In the genomic region with DNA sequence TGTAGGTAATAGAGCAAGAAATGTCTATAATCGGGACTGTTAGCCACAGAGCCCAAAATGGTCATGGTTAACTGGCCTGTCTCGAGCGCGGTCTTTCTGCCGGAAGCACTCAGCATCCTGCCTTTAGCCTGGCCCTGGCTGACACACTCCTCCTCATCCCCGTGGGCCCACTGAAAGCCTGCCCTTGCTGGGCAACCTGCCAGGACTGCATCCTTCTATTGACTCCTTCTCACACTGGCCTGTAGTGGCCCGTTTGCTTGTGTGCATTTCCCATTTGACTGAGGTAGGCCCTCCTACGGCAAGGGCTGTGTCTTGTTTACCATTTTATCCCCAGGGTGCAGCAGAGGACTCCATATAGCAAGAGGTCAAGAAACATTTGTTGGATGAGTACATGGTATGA, we compare ENCODE assay signal across 17 cellular contexts.
DNase-seq lines count a peak whose midpoint lies in the region; ATAC-seq and TF ChIP-seq lines count a peak whose summit lies in the region.
"Had no signal": no experiment of that assay in that cellular context is flagged by ENCODE, and none has a peak within 500 bp of the region (broad histone marks: within the 10 kb centered on the region; RNA-seq: fewer than 3 reads in every experiment).

No MANE protein-coding gene starts in this region.

- H3K4me1 ChIP-seq in foreskin keratinocyte, result no peaks in the 10 kb centered on the region
- H3K4me1 ChIP-seq: ascending aorta, tibial nerve had no signal

- no peak overlapping the region for H3K27ac ChIP-seq in coronary artery
- H3K27ac ChIP-seq in foreskin keratinocyte, result no peak overlapping the region
- H3K27ac ChIP-seq: ascending aorta, dorsolateral prefrontal cortex, skin epidermis, tibial nerve had no signal

- intact Hi-C loops in left cardiac atrium (cut with DNase I), result no loop called here

- ATAC-seq in left cardiac atrium (no peak), HG03460 (IDR thresholded peaks at IDR 0.05; ENCODE audit: unreplicated experiment) (no peak), foreskin keratinocyte (no peak)
- ATAC-seq: esophagus mucosa, GM23338 had no signal

- H3K27me3 ChIP-seq in foreskin keratinocyte, result no peaks in the 10 kb centered on the region
- H3K27me3 ChIP-seq: ascending aorta, dorsolateral prefrontal cortex, tibial nerve had no signal

- H3K4me3 ChIP-seq in coronary artery, result no peak overlapping the region
- H3K4me3 ChIP-seq: ascending aorta, dorsolateral prefrontal cortex, GM23338, skin epidermis, tibial nerve had no signal

- in situ Hi-C loops in SK-MEL-5 (cut with HindIII; ENCODE audit: low pct_unique_long_range_greater_than_20kb, low sequenced_read_pairs), result no loop called here

- TF ChIP-seq CTCF in coronary artery (IDR thresholded peaks at IDR 0.05) (no peak), foreskin keratinocyte (conservative IDR thresholded peaks at IDR 0.05) (no peak)

- peak; percentile 28 for DNase-seq in DMS53 treated with DMSO at 0.1 percent for 48 hours (lab: John Stamatoyannopoulos, UW; ENCODE audit: unreplicated experiment)
- peak; percentile 31 for DNase-seq in NCI-H1105 treated with DMSO at 0.1 percent for 48 hours (lab: John Stamatoyannopoulos, UW)
- DNase-seq in SK-MEL-5 (ENCODE audit: low read depth, low spot score), result peak; percentile 23
- peak; percentile 40 for DNase-seq in left cardiac atrium
- no peak for DNase-seq in mesenteric fat pad (ENCODE audit: low spot score)
- no peak for DNase-seq in coronary artery (ENCODE audit: low spot score)
- DNase-seq in foreskin keratinocyte, result no peak
- DNase-seq: activated CD4-positive, CD25-positive, alpha-beta regulatory T cell; activated naive CD4-positive, alpha-beta T cell; NCI-H2171 treated with DMSO at 0.1 percent for 48 hours had no signal

Comparison
In these comparisons a context has a peak if more than half of its experiments do, and no peak if none do; other contexts are left out.
1. DNase-seq: peak in DMS53 treated with DMSO at 0.1 percent for 48 hours (single experiment), NCI-H1105 treated with DMSO at 0.1 percent for 48 hours (single experiment), SK-MEL-5 (single experiment) and left cardiac atrium (single experiment); none in mesenteric fat pad (single experiment), coronary artery (single experiment) and foreskin keratinocyte (0 of 2).